9 cellular contexts compared by ENCODE assay signal in the genomic region with DNA sequence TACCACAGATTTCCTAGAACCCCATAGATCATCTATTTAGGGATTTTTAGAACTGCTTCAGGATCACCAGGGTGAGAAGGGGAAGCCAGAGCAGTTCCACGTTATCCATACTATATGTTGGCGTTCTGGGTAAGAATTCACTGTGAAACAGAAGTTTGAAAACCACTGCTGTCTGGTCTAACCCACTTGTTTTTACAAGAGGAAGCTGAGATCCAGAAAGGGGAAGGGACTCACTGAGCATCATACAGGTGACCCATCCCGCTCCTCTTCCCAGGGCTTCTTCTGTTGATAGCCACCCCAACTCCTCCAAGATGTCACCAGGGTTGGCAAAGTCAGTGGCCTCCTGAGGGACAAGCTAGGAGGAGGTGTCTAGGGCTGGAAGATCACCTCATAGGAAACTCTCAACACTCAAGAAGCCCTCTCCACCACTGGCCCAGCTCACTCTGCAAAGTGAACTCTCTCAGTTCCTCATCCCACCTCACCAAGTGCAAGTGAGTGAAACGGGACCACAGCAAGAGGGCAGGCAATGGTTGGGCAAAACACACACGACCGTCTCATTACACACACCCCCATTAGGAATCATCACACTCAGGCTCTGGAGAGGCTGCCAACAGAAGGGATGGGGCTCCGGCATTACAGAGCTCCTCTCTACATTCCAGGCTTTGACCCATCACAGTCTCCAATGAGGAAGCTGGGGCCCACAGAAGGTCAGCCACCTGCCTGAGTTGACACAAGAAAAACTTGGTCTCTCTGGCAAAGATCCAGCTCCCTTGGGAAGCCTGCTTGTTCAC. TPM values are rescaled to one million over a fixed set of nuclear protein-coding genes. Genes with fewer than 3 reads are reported as not detected.
DNase-seq lines count a peak whose midpoint lies in the region; ATAC-seq, FAIRE-seq and TF ChIP-seq lines count a peak whose summit lies in the region.
"Had no signal": no experiment of that assay in that cellular context is flagged by ENCODE, and none has a peak within 500 bp of the region (broad histone marks: within the 10 kb centered on the region; RNA-seq: fewer than 3 reads in every experiment).

No MANE protein-coding gene starts in this region.

- peaks cover 14% of the 10 kb centered on the region for H3K4me1 Mint-ChIP-seq in nephron

- H3K27me3 ChIP-seq in SJCRH30 = no peaks in the 10 kb centered on the region

- no peak overlapping the region for H3K27ac ChIP-seq in SJCRH30

- TF ChIP-seq POLR2A in GM12891 (IDR thresholded peaks at IDR 0.05; ENCODE audit: low read depth, low read length) = no peak

- peak; percentile 92 for FAIRE-seq in GM12891 (lab: Jason Lieb, UNC)
- FAIRE-seq: endothelial cell of umbilical vein had no signal

- no peak overlapping the region for H3K4me3 ChIP-seq in SJCRH30

- DNase-seq in GM12891 (ENCODE audit: insufficient read length, low spot score) (peak; percentile 70), SJCRH30 (peak; percentile 23 to 33), cerebellum (ENCODE audit: low spot score) (no peak), GOT3 (lab: John Stamatoyannopoulos, UW) (no peak)

- ATAC-seq in GM21786 (IDR thresholded peaks at IDR 0.05; ENCODE audit: unreplicated experiment) (peak; percentile 54), HG02973 (IDR thresholded peaks at IDR 0.05; ENCODE audit: unreplicated experiment) (no peak), GM18873 (IDR thresholded peaks at IDR 0.05; ENCODE audit: low FRiP score, unreplicated experiment) (no peak)

- H3K4me1 ChIP-seq in SJCRH30 = peaks cover 5% of the 10 kb centered on the region; the same call in 1 of the 2 replicates

- no peaks in the 10 kb centered on the region for H3K9me3 Mint-ChIP-seq in nephron

- H3K27ac Mint-ChIP-seq in nephron = no peak overlapping the region

- no peaks in the 10 kb centered on the region for H3K36me3 Mint-ChIP-seq in nephron (ENCODE audit: low read depth)

- H3K9me3 ChIP-seq in SJCRH30 (replicated peaks) = no peaks in the 10 kb centered on the region

- no peak for TF ChIP-seq CTCF in nephron (IDR thresholded peaks at IDR 0.05; ENCODE audit: unreplicated experiment in 3 of 3)

- no peaks in the 10 kb centered on the region for H3K36me3 ChIP-seq in SJCRH30

- peak overlapping the region; percentile 57 to 77 (median 75) for H3K4me3 Mint-ChIP-seq in nephron

- H3K27me3 Mint-ChIP-seq in nephron (ENCODE audit: low read depth) = peaks cover 33% of the 10 kb centered on the region

TF ChIP-seq in GM12891, 5 proteins besides CTCF, POLR2A, EP300 and RAD21:
- peak; percentile 95 for TF ChIP-seq SPI1 (IDR thresholded peaks at IDR 0.05; ENCODE audit: low read depth, low read length)
- 0 out of 2 replicates have a peak, but pooled peaks have one; percentile 27 for TF ChIP-seq TAF1 (IDR thresholded peaks at IDR 0.05; ENCODE audit: low read depth, low read length)
- TF ChIP-seq PAX5 (IDR thresholded peaks at IDR 0.05; ENCODE audit: insufficient read depth, low read length, severe bottlenecking) = peak; percentile 20
- no peak; the same call in 1 of the 2 replicates for TF ChIP-seq POU2F2 (IDR thresholded peaks at IDR 0.05; ENCODE audit: low read depth, low read length)
- no peak for TF ChIP-seq POLR2AphosphoS5 (IDR thresholded peaks at IDR 0.05; ENCODE audit: low read depth, low read length)
TF ChIP-seq in GM12891: peak in this region for 3.

RNA-seq across cellular contexts. Expression of a gene that starts 1.8 kb away (rescaled TPM):
- 6.0 TPM for polyA plus RNA-seq in GM12891 (2012; ENCODE audit: low read depth, missing spikeins)
- 0.23 and 0.85 TPM in 2 replicates for total RNA-seq in SJCRH30 (2014; rRNA removed; shearing (Covaris generic))
- total RNA-seq in cerebellum = 2.9 TPM

RNA-seq across cellular contexts. Expression of a gene that starts 49.1 kb away (rescaled TPM):
- polyA plus RNA-seq in GM12891 (2012; ENCODE audit: low read depth, missing spikeins) = 117 TPM
- total RNA-seq in SJCRH30 (2014; rRNA removed; shearing (Covaris generic)) = 126 and 143 TPM in 2 replicates
- 33.6 TPM for total RNA-seq in cerebellum

RNA-seq across cellular contexts. Expression of a gene that starts 51.3 kb away (rescaled TPM):
- 63.0 TPM for polyA plus RNA-seq in GM12891 (2012; ENCODE audit: low read depth, missing spikeins)
- total RNA-seq in SJCRH30 (2014; rRNA removed; shearing (Covaris generic)) = 38.9 and 46.6 TPM in 2 replicates
- total RNA-seq in cerebellum = 40.0 TPM

Comparison
In these comparisons a context has a peak if more than half of its experiments do, and no peak if none do; other contexts are left out.
1. DNase-seq: peak in GM12891 (single experiment) and SJCRH30 (2 of 2); none in cerebellum (single experiment) and GOT3 (single experiment).